8 cellular contexts compared by ENCODE assay signal in genomic region chr14:24160850-24161804, GRCh38. TPM values are rescaled to one million over a fixed set of nuclear protein-coding genes. Genes with fewer than 3 reads are reported as not detected.
DNase-seq lines count a peak whose midpoint lies in the region; ATAC-seq and TF ChIP-seq lines count a peak whose summit lies in the region.

TSS of gene IRF9 (plus strand) at chr14:24161265. CDS start at chr14:24162145, 880 bp downstream.

- DNase-seq in GM13976 (ENCODE audit: low spot score) (peak; percentile 95), NCI-H146 (lab: John Stamatoyannopoulos, UW) (peak; percentile 94), T-helper 1 cell (peak; percentile 89 to 97 (median 95)), adrenal gland (peak; percentile 96 to 100 (median 98)), heart right ventricle (peak; percentile 96 to 97), posterior vena cava (ENCODE audit: low spot score) (peak; percentile 98), upper lobe of right lung (peak; percentile 96)

- peaks cover 0 to 73% of the 10 kb centered on the region in 2 donors for H3K36me3 ChIP-seq in adrenal gland (replicated peaks in 1 of 2)
- peaks cover 10 to 88% (median 56%) of the 10 kb centered on the region in 9 donors for H3K36me3 ChIP-seq in heart right ventricle
- peaks cover 74% of the 10 kb centered on the region for H3K36me3 ChIP-seq in upper lobe of right lung

- peak; percentile 92 for ATAC-seq in HG02870 (IDR thresholded peaks at IDR 0.05; ENCODE audit: unreplicated experiment)
- peak; percentile 89 to 97 (median 96) for ATAC-seq in heart right ventricle
- ATAC-seq in upper lobe of right lung: peak; percentile 94

- H3K9me3 ChIP-seq in adrenal gland (replicated peaks in 1 of 3): no peaks in the 10 kb centered on the region
- no peaks in the 10 kb centered on the region for H3K9me3 ChIP-seq in heart right ventricle
- no peaks in the 10 kb centered on the region for H3K9me3 ChIP-seq in upper lobe of right lung

- intact Hi-C loops in adrenal gland (cut with DNase I) (no loop called here), heart right ventricle (cut with DNase I) (loop anchor here in 2 of 10 donors (2.0 to 5.0 kb wide), 3 partner anchors 14 to 102 kb away; partner anchors contain the start of genes DCAF11 (in 1 of the 2), NRL (in 1 of the 2), PSME2 (in 1 of the 2) and RNF31 (in 1 of the 2)), posterior vena cava (cut with DNase I) (no loop called here), upper lobe of right lung (cut with DNase I) (no loop called here)

- H3K27me3 ChIP-seq in adrenal gland (no peaks in the 10 kb centered on the region), heart right ventricle (no peaks in the 10 kb centered on the region), upper lobe of right lung (no peaks in the 10 kb centered on the region)

- H3K4me3 ChIP-seq in adrenal gland (peak within 1 kb of the TSS; percentile 47 to 74 (median 60)), heart right ventricle (peak within 1 kb of the TSS; percentile 50 to 89 (median 66)), upper lobe of right lung (peak within 1 kb of the TSS; percentile 64)

- TF ChIP-seq CTCF in GM13976 (IDR thresholded peaks at IDR 0.05; ENCODE audit: borderline replicate concordance, control extremely low read depth, extremely low read depth, insufficient read depth, missing control alignments) (peak; percentile 80), adrenal gland (IDR thresholded peaks at IDR 0.05) (peak; percentile 89 to 99 (median 98)), heart right ventricle (IDR thresholded peaks at IDR 0.05) (peak; percentile 90 to 98 (median 92)), upper lobe of right lung (IDR thresholded peaks at IDR 0.05) (peak; percentile 94)

- 0 to 2% (median 1%) methylated on average over 10 to 12 of the region's 12 CpGs for WGBS in adrenal gland, 4 donors
- 2 to 3% methylated on average over 12 of the region's 12 CpGs for WGBS in heart right ventricle, 2 donors

- in situ Hi-C loops in GM13976 (cut with MboI; ENCODE audit: low sequenced_read_pairs, unreplicated experiment): no loop called here

- H3K4me1 ChIP-seq in adrenal gland (replicated peaks in 1 of 2): peaks cover 9 to 36% of the 10 kb centered on the region in 2 donors
- peaks cover 9 to 50% (median 27%) of the 10 kb centered on the region in 9 donors for H3K4me1 ChIP-seq in heart right ventricle
- peaks cover 23% of the 10 kb centered on the region for H3K4me1 ChIP-seq in upper lobe of right lung

- peak; percentile 15 to 69 for TF ChIP-seq POLR2A in adrenal gland (IDR thresholded peaks at IDR 0.05)

- peak within 1 kb of the TSS; percentile 67 to 95 (median 86) for H3K27ac ChIP-seq in adrenal gland
- peak within 1 kb of the TSS; percentile 92 to 100 (median 96) for H3K27ac ChIP-seq in heart right ventricle
- peak within 1 kb of the TSS; percentile 88 for H3K27ac ChIP-seq in upper lobe of right lung

RNA-seq across cellular contexts. Expression of gene IRF9, which starts in this region (rescaled TPM):
- 100 to 1,000 TPM in 4 of 8 donors, 10 to 100 TPM in 4; 40.1 to 119 (median 99.2) TPM for total RNA-seq in adrenal gland
- polyA plus RNA-seq in adrenal gland: 100 to 1,000 TPM; 118 to 151 (median 129) TPM
- total RNA-seq in heart right ventricle: 100 to 1,000 TPM in 1 of 10 donors, 10 to 100 TPM in 9; 17.7 to 147 (median 36.7) TPM
- polyA plus RNA-seq in heart right ventricle: 10 to 100 TPM; 28.2 to 64.1 TPM
- total RNA-seq in posterior vena cava: 10 to 100 TPM; 53.7 to 92.4 TPM
- 123 TPM for total RNA-seq in upper lobe of right lung

Comparison
In these comparisons a context has a peak if more than half of its experiments do, and no peak if none do; other contexts are left out.
1. Peak in every context shown above with its lines: DNase-seq, ATAC-seq, H3K4me3 ChIP-seq and H3K27ac ChIP-seq.